ENCODE assay signal across 9 cellular contexts in genomic region chr2:173159794-173160463, GRCh38.
DNase-seq lines count a peak whose midpoint lies in the region; ATAC-seq and TF ChIP-seq lines count a peak whose summit lies in the region.
"Had no signal": no experiment of that assay in that cellular context is flagged by ENCODE, and none has a peak within 500 bp of the region (broad histone marks: within the 10 kb centered on the region; RNA-seq: fewer than 3 reads in every experiment).

No MANE protein-coding gene starts in this region.

- intact Hi-C loops in lower lobe of right lung (cut with DNase I) = no loop called here

- H3K36me3 ChIP-seq in lower lobe of right lung = no peaks in the 10 kb centered on the region

- DNase-seq in ACHN = peak; percentile 82
- DNase-seq in LNCaP clone FGC (ENCODE audit: low read depth) = peak; percentile 32
- DNase-seq in chondrocyte (ENCODE audit: low spot score) = no peak
- peak; percentile 90 for DNase-seq in lower lobe of right lung
- DNase-seq in NCI-H2227 treated with DMSO at 0.1 percent for 48 hours (lab: John Stamatoyannopoulos, UW) = no peak
- DNase-seq in stimulated activated CD4-positive, alpha-beta T cell treated with anti-CD3 and anti-CD28 coated beads, Interleukin-4, amount 100 ng/mL, for 24 hours = no peak

- no peaks in the 10 kb centered on the region for H3K9me3 ChIP-seq in lower lobe of right lung
- H3K9me3 ChIP-seq: SJSA1 had no signal

- peaks cover 26% of the 10 kb centered on the region for H3K4me1 Mint-ChIP-seq in chondrocyte (ENCODE audit: low read depth)

- peaks cover 10% of the 10 kb centered on the region for H3K9me3 Mint-ChIP-seq in chondrocyte (ENCODE audit: low read depth)

- peak overlapping the region; percentile 29 for H3K27ac ChIP-seq in lower lobe of right lung
- H3K27ac ChIP-seq: SJSA1 had no signal

- H3K27me3 Mint-ChIP-seq in chondrocyte (ENCODE audit: low read depth) = no peaks in the 10 kb centered on the region

- no peaks in the 10 kb centered on the region for H3K27me3 ChIP-seq in lower lobe of right lung (ENCODE audit: low read depth)
- H3K27me3 ChIP-seq: SJSA1 had no signal

- ATAC-seq in lower lobe of right lung = peak; percentile 98
- ATAC-seq in GM21528 (IDR thresholded peaks at IDR 0.05; ENCODE audit: low FRiP score, unreplicated experiment) = no peak
- ATAC-seq in HG02798 (IDR thresholded peaks at IDR 0.05; ENCODE audit: poor library complexity, unreplicated experiment) = no peak

- in situ Hi-C loops in ACHN (cut with HindIII; ENCODE audit: low pct_ligation_motif_present, low pct_unique_long_range_greater_than_20kb, low sequenced_read_pairs) = no loop called here

- H3K4me1 ChIP-seq in lower lobe of right lung = peaks cover 21% of the 10 kb centered on the region

- H3K27ac Mint-ChIP-seq in chondrocyte (ENCODE audit: unreplicated experiment) = peak overlapping the region; percentile 90

- H3K4me3 Mint-ChIP-seq in chondrocyte (ENCODE audit: unreplicated experiment) = no peak overlapping the region

- peaks cover 5% of the 10 kb centered on the region for H3K36me3 Mint-ChIP-seq in chondrocyte (ENCODE audit: low read depth)

- no peak for TF ChIP-seq CTCF in LNCaP clone FGC (IDR thresholded peaks at IDR 0.05; ENCODE audit: control insufficient read depth, extremely low read depth, insufficient read depth)
- no peak for TF ChIP-seq CTCF in chondrocyte (IDR thresholded peaks at IDR 0.05)
- no peak for TF ChIP-seq CTCF in lower lobe of right lung (IDR thresholded peaks at IDR 0.05)

- no peak overlapping the region for H3K4me3 ChIP-seq in LNCaP clone FGC (ENCODE audit: low read depth, low read length)
- H3K4me3 ChIP-seq in lower lobe of right lung = no peak overlapping the region
- H3K4me3 ChIP-seq: SJSA1 had no signal

Comparison
In these comparisons a context has a peak if more than half of its experiments do, and no peak if none do; other contexts are left out.
1. DNase-seq: peak in ACHN (single experiment), LNCaP clone FGC (single experiment) and lower lobe of right lung (single experiment); none in chondrocyte (single experiment), NCI-H2227 treated with DMSO at 0.1 percent for 48 hours (single experiment) and stimulated activated CD4-positive, alpha-beta T cell treated with anti-CD3 and anti-CD28 coated beads, Interleukin-4, amount 100 ng/mL, for 24 hours (single experiment).
2. ATAC-seq: peak in lower lobe of right lung (2 of 2); none in GM21528 (single experiment) and HG02798 (single experiment).